ENCODE assay signal across 1 cellular context in genomic region chr1:79044974-79045650, GRCh38.
TF ChIP-seq lines count a peak whose summit lies in the region.

No MANE protein-coding gene starts in this region.

TF ChIP-seq in HepG2, 621 proteins besides CTCF, POLR2A, EP300 and RAD21:
- TF ChIP-seq ZNF546 (CRISPR knock-in tag; conservative IDR thresholded peaks at IDR 0.05) (no peak), ZNF550 (CRISPR knock-in tag; IDR thresholded peaks at IDR 0.05; ENCODE audit: borderline replicate concordance) (no peak), CCAR2 (optimal IDR thresholded peaks at IDR 0.05; ENCODE audit: low read depth, low read length) (no peak), ZNF556 (CRISPR knock-in tag; IDR thresholded peaks at IDR 0.05; ENCODE audit: borderline replicate concordance) (no peak), DNMT1 (CRISPR knock-in tag; IDR thresholded peaks at IDR 0.05) (no peak), ZNF224 (CRISPR knock-in tag; IDR thresholded peaks at IDR 0.05) (no peak), ZNF558 (CRISPR knock-in tag; IDR thresholded peaks at IDR 0.05; ENCODE audit: borderline replicate concordance) (no peak), LCORL (IDR thresholded peaks at IDR 0.05) (no peak), LCORL (CRISPR knock-in tag; IDR thresholded peaks at IDR 0.05) (no peak), ZNF660 (CRISPR knock-in tag; IDR thresholded peaks at IDR 0.05; ENCODE audit: borderline replicate concordance, low read depth) (no peak), ZNF672 (CRISPR knock-in tag; IDR thresholded peaks at IDR 0.05) (no peak), PPARG (CRISPR knock-in tag; conservative IDR thresholded peaks at IDR 0.05) (no peak), TEF (CRISPR knock-in tag; IDR thresholded peaks at IDR 0.05) (no peak)
- TF ChIP-seq, protein P1, sequence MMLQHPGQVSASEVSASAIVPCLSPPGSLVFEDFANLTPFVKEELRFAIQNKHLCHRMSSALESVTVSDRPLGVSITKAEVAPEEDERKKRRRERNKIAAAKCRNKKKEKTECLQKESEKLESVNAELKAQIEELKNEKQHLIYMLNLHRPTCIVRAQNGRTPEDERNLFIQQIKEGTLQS (CRISPR knock-in tag; IDR thresholded peaks at IDR 0.05) = no peak
